ENCODE assay signal across 29 cellular contexts in the genomic region with DNA sequence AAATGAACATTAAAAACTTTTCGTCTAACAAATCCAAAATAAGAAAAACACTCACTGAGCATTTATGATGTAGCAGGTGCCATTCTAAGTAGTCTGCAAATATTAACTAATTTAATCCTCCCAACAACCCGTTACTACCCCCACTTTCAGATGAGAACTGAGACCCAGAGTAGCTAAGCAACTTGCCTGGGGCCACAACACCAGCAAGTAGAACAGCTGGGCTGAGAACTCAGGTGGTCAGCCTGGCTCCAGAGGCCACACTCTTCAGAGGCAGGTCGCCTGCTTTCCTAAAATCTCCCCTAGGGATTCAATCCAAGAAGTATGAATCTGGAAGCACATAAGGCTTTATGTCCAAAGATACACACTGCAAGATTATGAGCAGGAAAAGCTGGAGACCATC. TPM values are rescaled to one million over a fixed set of nuclear protein-coding genes. Genes with fewer than 3 reads are reported as not detected.
A peak's percentile ranks its signal among the peaks of the same experiment; 100 is the strongest.
DNase-seq lines count a peak whose midpoint lies in the region; ATAC-seq, FAIRE-seq and TF ChIP-seq lines count a peak whose summit lies in the region.
"Had no signal": no experiment of that assay in that cellular context is flagged by ENCODE, and none has a peak within 500 bp of the region (broad histone marks: within the 10 kb centered on the region; RNA-seq: fewer than 3 reads in every experiment).

No MANE protein-coding gene starts in this region.

- peaks cover 48% of the 10 kb centered on the region for H4K20me1 ChIP-seq in IMR-90 (ENCODE audit: insufficient read depth, low read length)

- no peaks in the 10 kb centered on the region for H3K9me3 Mint-ChIP-seq in endodermal cell
- H3K9me3 Mint-ChIP-seq: mesothelial cell of epicardium; naive thymus-derived CD8-positive, alpha-beta T cell had no signal

- TF ChIP-seq POLR2A in IMR-90 (IDR thresholded peaks at IDR 0.05; ENCODE audit: low read depth, low read length) = no peak

- no peak overlapping the region for H3K56ac ChIP-seq in IMR-90 (ENCODE audit: extremely low read depth, insufficient read depth, low read length)

- H3K27ac ChIP-seq in heart right ventricle (peak overlapping the region in 9 of 10 donors; percentile 4 to 81 (median 59)), IMR-90 (ENCODE audit: insufficient read depth, low read length) (no peak overlapping the region), endodermal cell (ENCODE audit: low read depth, low read length) (no peak overlapping the region), kidney (ENCODE audit: low read depth in 2 of 2, low read length in 2 of 2) (no peak overlapping the region)
- H3K27ac ChIP-seq: left lung, tibial artery, WERI-Rb-1 had no signal

- no peak overlapping the region for H2AFZ ChIP-seq in IMR-90 (replicated peaks; ENCODE audit: low read length, poor library complexity)

- H3K4me3 ChIP-seq in heart right ventricle (no peak overlapping the region), IMR-90 (ENCODE audit: insufficient read depth, low read depth, low read length) (no peak overlapping the region), endodermal cell (ENCODE audit: low read length) (no peak overlapping the region), kidney (ENCODE audit: low read length in 2 of 2) (no peak overlapping the region)
- H3K4me3 ChIP-seq: left lung, MG63, smooth muscle cell, tibial artery had no signal

- no peak for TF ChIP-seq RAD21 in IMR-90 (IDR thresholded peaks at IDR 0.05; ENCODE audit: low read length)

- no peak overlapping the region for H4K5ac ChIP-seq in IMR-90 (ENCODE audit: low read depth, low read length)

- no peaks in the 10 kb centered on the region for H3K27me3 Mint-ChIP-seq in endodermal cell (ENCODE audit: insufficient read depth)
- H3K27me3 Mint-ChIP-seq: naive thymus-derived CD8-positive, alpha-beta T cell had no signal

- CTCF ChIA-PET in IMR-90 (lab: Yijun Ruan, JAX) = no interaction called here

- no peaks in the 10 kb centered on the region for H3K9me3 ChIP-seq in heart right ventricle
- no peaks in the 10 kb centered on the region for H3K9me3 ChIP-seq in IMR-90 (ENCODE audit: control insufficient read depth, insufficient read depth, low read length)
- no peaks in the 10 kb centered on the region for H3K9me3 ChIP-seq in endodermal cell (ENCODE audit: control insufficient read depth, low read length)
- no peaks in the 10 kb centered on the region for H3K9me3 ChIP-seq in kidney (ENCODE audit: control insufficient read depth in 1 of 2, low read length in 2 of 2)
- H3K9me3 ChIP-seq: Caco-2, left lung, MG63, tibial artery had no signal

- H3K18ac ChIP-seq in IMR-90 (ENCODE audit: low read depth, low read length) = no peak overlapping the region

- H2AK5ac ChIP-seq in IMR-90 (ENCODE audit: low read depth, low read length) = no peak overlapping the region

- intact Hi-C loops in heart right ventricle (cut with DNase I) = no loop called here
- intact Hi-C loops in left ventricle myocardium superior (cut with micrococcal nuclease) = no loop called here
- intact Hi-C loops in IMR-90 (cut with micrococcal nuclease) = loop anchor here (10.0 kb wide), 1 partner anchor 374 kb away; no protein-coding TSS in a partner anchor
- intact Hi-C loops in kidney (cut with DNase I) = no loop called here

- peaks cover 12% of the 10 kb centered on the region for H3K36me3 Mint-ChIP-seq in endodermal cell (ENCODE audit: low read depth)

- 87% methylated on average over 3 of the region's 3 CpGs for WGBS in heart right ventricle, 2 donors
- WGBS in IMR-90 (ENCODE audit: extremely low coverage in 2 of 2, insufficient read length in 1 of 2), 2 experiments = 57% methylated on average over 1 of the region's 3 CpGs; no CpG with 5 or more reads in 1 of the 2 experiments
- WGBS in endodermal cell (ENCODE audit: insufficient coverage in 1 of 2, insufficient read length in 1 of 2), 2 experiments = 75 to 78% methylated on average over 2 to 3 of the region's 3 CpGs

- H3K27ac Mint-ChIP-seq in endodermal cell = peak overlapping the region; percentile 52
- H3K27ac Mint-ChIP-seq: mesothelial cell of epicardium had no signal

- H3K4me1 Mint-ChIP-seq in endodermal cell = peaks cover 10% of the 10 kb centered on the region

- H2BK120ac ChIP-seq in IMR-90 (ENCODE audit: low read depth, low read length) = no peak overlapping the region

- no peak overlapping the region for H3K23ac ChIP-seq in IMR-90 (ENCODE audit: low read depth, low read length)

- dilution Hi-C loops in IMR-90 (cut with HindIII; ENCODE audit: low sequenced_read_pairs, unreplicated experiment) = no loop called here

- H3K27me3 ChIP-seq in heart right ventricle (no peaks in the 10 kb centered on the region), IMR-90 (ENCODE audit: control insufficient read depth, insufficient read depth, low read length) (no peaks in the 10 kb centered on the region), endodermal cell (ENCODE audit: control insufficient read depth, insufficient read depth, low read length, poor library complexity, severe bottlenecking) (no peaks in the 10 kb centered on the region)
- H3K27me3 ChIP-seq: left lung, MG63, tibial artery had no signal

- POLR2A ChIA-PET in IMR-90 (lab: Charles Lee; ENCODE audit: unreplicated experiment) = no interaction called here

- H3K9ac ChIP-seq in IMR-90 (ENCODE audit: low read depth, low read length) (no peak overlapping the region), endodermal cell (ENCODE audit: extremely low read depth, low read length, poor library complexity, severe bottlenecking) (no peak overlapping the region), kidney (ENCODE audit: low read length in 2 of 2) (no peak overlapping the region)

- no peak overlapping the region for H3K4me2 ChIP-seq in IMR-90 (ENCODE audit: low read depth, low read length)
- H3K4me2 ChIP-seq: smooth muscle cell had no signal

- H3K79me1 ChIP-seq in IMR-90 (ENCODE audit: low read depth in 1 of 2, low read length in 2 of 2) = peaks cover 33 to 67% of the 10 kb centered on the region in 2 experiments

- no peak for DNase-seq in heart right ventricle
- no peak for DNase-seq in left ventricle myocardium superior
- DNase-seq in IMR-90 = no peak
- no peak for DNase-seq in endodermal cell
- DNase-seq in stimulated activated naive CD4-positive, alpha-beta T cell (lab: John Stamatoyannopoulos, UW) = no peak
- no peak for DNase-seq in NCI-H446 treated with DMSO at 0.1 percent for 48 hours (lab: John Stamatoyannopoulos, UW)
- DNase-seq in kidney = no peak
- DNase-seq: activated CD8-positive, alpha-beta memory T cell treated with anti-CD3 and anti-CD28 coated beads, Interleukin-2, amount 50 U/mL, for 4 hours; activated effector memory CD4-positive, alpha-beta T cell treated with anti-CD3 and anti-CD28 coated beads, Interleukin-2, amount 50 U/mL, for 16 hours; Caco-2; cerebellar nuclear complex; GOT3; left lung; MG63; naive thymus-derived CD8-positive, alpha-beta T cell; NCI-H2029; NCI-H526 treated with DMSO at 0.1 percent for 48 hours; SIG-M5; stimulated activated CD4-positive, alpha-beta T cell treated with anti-CD3 and anti-CD28 coated beads, Interleukin-1b, Interleukin-23, amount 100 ng/mL, for 48 hours; stimulated activated CD8-positive, alpha-beta memory T cell treated with anti-CD3 and anti-CD28 coated beads, Interleukin-4, amount 100 ng/mL, for 48 hours; SW 1271; T1000; tibial artery; WERI-Rb-1 had no signal

- H3K4me1 ChIP-seq in heart right ventricle (peaks cover 2 to 62% (median 46%) of the 10 kb centered on the region in 9 donors), IMR-90 (ENCODE audit: control insufficient read depth, insufficient read depth, low read length) (no peaks in the 10 kb centered on the region), endodermal cell (ENCODE audit: control insufficient read depth, insufficient read depth, low read length) (no peaks in the 10 kb centered on the region), kidney (ENCODE audit: control insufficient read depth in 1 of 2, insufficient read depth in 1 of 2, low read depth in 1 of 2, low read length in 2 of 2) (peaks cover 4 to 8% of the 10 kb centered on the region in 2 donors)
- H3K4me1 ChIP-seq: Caco-2 had no signal

- no peak overlapping the region for H2BK20ac ChIP-seq in IMR-90 (ENCODE audit: low read depth, low read length)

- no peak overlapping the region for H2BK5ac ChIP-seq in IMR-90 (ENCODE audit: low read depth, low read length, poor library complexity, severe bottlenecking)

- BruUV-seq in IMR-90 (replicated peaks; lab: Mats Ljungman, UMichigan) = no TSS peak

- no peak overlapping the region for H2BK15ac ChIP-seq in IMR-90 (ENCODE audit: low read depth, low read length)

- TF ChIP-seq CTCF in heart right ventricle (IDR thresholded peaks at IDR 0.05) (no peak), IMR-90 (conservative IDR thresholded peaks at IDR 0.05; ENCODE audit: low read depth, low read length) (no peak), endodermal cell (conservative IDR thresholded peaks at IDR 0.05) (no peak), kidney (IDR thresholded peaks at IDR 0.05; ENCODE audit: borderline replicate concordance, extremely low read depth, insufficient read depth) (no peak)

- ATAC-seq in heart right ventricle (no peak), left ventricle myocardium superior (no peak), IMR-90 (ENCODE audit: low read depth) (no peak)
- ATAC-seq: left lung; naive thymus-derived CD8-positive, alpha-beta T cell; Panc1 had no signal

- H3K9me1 ChIP-seq in IMR-90 (ENCODE audit: insufficient read depth, low read length) = peaks cover 8% of the 10 kb centered on the region

- H4K8ac ChIP-seq in IMR-90 (ENCODE audit: low read depth in 2 of 2, low read length in 2 of 2) = no peak overlapping the region

- H3K4me3 Mint-ChIP-seq in endodermal cell = no peak overlapping the region
- H3K4me3 Mint-ChIP-seq: mesothelial cell of epicardium had no signal

- in situ Hi-C loops in IMR-90 (cut with MboI; ENCODE audit: low sequenced_read_pairs) = no loop called here

- no peak overlapping the region for H3K14ac ChIP-seq in IMR-90 (replicated peaks; ENCODE audit: low read depth, low read length)

- no peak for FAIRE-seq in kidney (lab: Jason Lieb, UNC)
- FAIRE-seq: frontal cortex had no signal

- no peak overlapping the region for H4K91ac ChIP-seq in IMR-90 (ENCODE audit: insufficient read depth, low read depth, low read length)

- H2AK9ac ChIP-seq in IMR-90 (replicated peaks; ENCODE audit: low read depth, low read length, poor library complexity) = peak overlapping the region; percentile 40

- H3K36me3 ChIP-seq in heart right ventricle = peaks cover 0 to 37% (median 0%) of the 10 kb centered on the region in 9 donors
- peaks cover 4% of the 10 kb centered on the region; the same call in 1 of the 2 replicates for H3K36me3 ChIP-seq in IMR-90 (ENCODE audit: control insufficient read depth, insufficient read depth, low read length)
- H3K36me3 ChIP-seq in endodermal cell (ENCODE audit: control insufficient read depth, insufficient read depth, low read length) = peaks cover 7% of the 10 kb centered on the region
- peaks cover 0 to 2% of the 10 kb centered on the region in 2 donors for H3K36me3 ChIP-seq in kidney (ENCODE audit: control insufficient read depth in 1 of 2, insufficient read depth in 2 of 2, low read length in 2 of 2)
- H3K36me3 ChIP-seq: MG63, WERI-Rb-1 had no signal

- H3K4ac ChIP-seq in IMR-90 (ENCODE audit: low read depth, low read length) = no peak overlapping the region

RNA-seq across cellular contexts. Expression of a gene that starts 6.2 kb away (rescaled TPM):
- total RNA-seq in heart right ventricle (100 to 1,000 TPM in 1 of 10 donors, 10 to 100 TPM in 9; 55.9 to 122 (median 73.5) TPM), left ventricle myocardium superior (80.8 TPM), IMR-90 (2012; rRNA removed) (70.3 and 70.4 TPM in 2 replicates), endodermal cell (10 to 100 TPM; 59.7 to 62.9 TPM), kidney (91.7 TPM)
- polyA plus RNA-seq in heart right ventricle (10 to 100 TPM; 41.4 to 45.1 TPM), IMR-90 (2012; rRNA removed) (45.9 and 59.0 TPM in 2 replicates), kidney (ENCODE audit: insufficient read depth, low read depth, low replicate concordance) (45.5 TPM)
- polyA plus RNA-seq in IMR-90 (2012; cell fraction: cytosol; rRNA removed) = 51.7 and 95.2 TPM in 2 replicates
- 75.3 and 106 TPM in 2 replicates for polyA plus RNA-seq in IMR-90 (2012; cell fraction: nucleus; rRNA removed; ENCODE audit: low replicate concordance)
- polyA plus RNA-seq in endodermal cell (2013, experiment 1 of 2) = 69.3 TPM
- 64.4 TPM for polyA plus RNA-seq in endodermal cell (2013, experiment 2 of 2)

RNA-seq across cellular contexts. Expression of a gene that starts 34.5 kb away (rescaled TPM):
- 10 to 100 TPM; 19.4 to 38.5 (median 25.3) TPM for total RNA-seq in heart right ventricle
- 10 to 100 TPM in 1 of 2 donors, 1 to 10 TPM in 1; 9.9 to 13.7 TPM for polyA plus RNA-seq in heart right ventricle
- total RNA-seq in left ventricle myocardium superior = 23.2 TPM
- 18.3 and 25.6 TPM in 2 replicates for total RNA-seq in IMR-90 (2012; rRNA removed)
- 9.4 and 11.6 TPM in 2 replicates for polyA plus RNA-seq in IMR-90 (2012; rRNA removed)
- polyA plus RNA-seq in IMR-90 (2012; cell fraction: cytosol; rRNA removed) = 12.5 and 22.4 TPM in 2 replicates
- polyA plus RNA-seq in IMR-90 (2012; cell fraction: nucleus; rRNA removed; ENCODE audit: low replicate concordance) = 11.9 and 26.2 TPM in 2 replicates
- 10 to 100 TPM; 49.5 to 68.3 TPM for total RNA-seq in endodermal cell
- polyA plus RNA-seq in endodermal cell (2013, experiment 1 of 2) = 73.7 TPM
- 66.8 TPM for polyA plus RNA-seq in endodermal cell (2013, experiment 2 of 2)
- 13.3 TPM for total RNA-seq in kidney
- 12.1 TPM for polyA plus RNA-seq in kidney (ENCODE audit: insufficient read depth, low read depth, low replicate concordance)

RNA-seq across cellular contexts. Expression of a gene that starts 34.6 kb away (rescaled TPM):
- total RNA-seq in heart right ventricle (under 1 TPM in 3 of 10 donors, not detected in 7; 0.23 to 0.54 (median 0.28) TPM), left ventricle myocardium superior (not detected), IMR-90 (2012; rRNA removed) (not detected in 2 replicates), endodermal cell (under 1 TPM; 0.59 to 0.66 TPM), kidney (4.8 TPM)
- polyA plus RNA-seq in heart right ventricle (1 to 10 TPM in 1 of 2 donors, under 1 TPM in 1; 0.33 to 2.6 TPM), IMR-90 (2012; rRNA removed) (0.05 TPM in 1 of 2 replicates, not detected in the other), kidney (ENCODE audit: insufficient read depth, low read depth, low replicate concordance) (2.4 TPM)
- not detected in 2 replicates for polyA plus RNA-seq in IMR-90 (2012; cell fraction: cytosol; rRNA removed)
- polyA plus RNA-seq in IMR-90 (2012; cell fraction: nucleus; rRNA removed; ENCODE audit: low replicate concordance) = 0.10 and 0.23 TPM in 2 replicates
- polyA plus RNA-seq in endodermal cell (2013, experiment 1 of 2) = 0.57 TPM
- 0.54 TPM for polyA plus RNA-seq in endodermal cell (2013, experiment 2 of 2)
- polyA plus RNA-seq: BJ, smooth muscle cell had no signal

Comparison
In these comparisons a context has a peak if more than half of its experiments do, and no peak if none do; other contexts are left out.
1. H3K27ac ChIP-seq: peak in heart right ventricle (9 of 10); none in IMR-90 (single experiment), endodermal cell (single experiment) and kidney (0 of 2).